Comparison of ENCODE assay signal across 1 cellular context in genomic region chr19:49403404-49404187, GRCh38.
TF ChIP-seq lines count a peak whose summit lies in the region.

No MANE protein-coding gene starts in this region.

TF ChIP-seq in HCT116, 20 proteins besides CTCF, POLR2A, EP300 and RAD21:
- TF ChIP-seq REST (IDR thresholded peaks at IDR 0.05; ENCODE audit: low read depth) (no peak), FOSL1 (IDR thresholded peaks at IDR 0.05; ENCODE audit: low read depth) (no peak), TCF7L2 (IDR thresholded peaks at IDR 0.05; ENCODE audit: borderline replicate concordance, extremely low read depth, insufficient read depth, insufficient read length) (no peak), SIN3A (IDR thresholded peaks at IDR 0.05; ENCODE audit: low read depth) (no peak), EZH2phosphoT487 (IDR thresholded peaks at IDR 0.05; ENCODE audit: borderline replicate concordance) (no peak), MAX (IDR thresholded peaks at IDR 0.05) (no peak), ZNF274 (IDR thresholded peaks at IDR 0.05; ENCODE audit: low read depth, low read length) (no peak), SRF (IDR thresholded peaks at IDR 0.05; ENCODE audit: low read depth) (no peak), EGR1 (IDR thresholded peaks at IDR 0.05; ENCODE audit: low read depth) (no peak), ZBTB33 (IDR thresholded peaks at IDR 0.05; ENCODE audit: extremely low read depth, insufficient replicate concordance, low read length) (no peak), YY1 (IDR thresholded peaks at IDR 0.05; ENCODE audit: extremely low read depth, insufficient replicate concordance, low read depth, low read length) (no peak), ATF3 (IDR thresholded peaks at IDR 0.05) (no peak), JUND (IDR thresholded peaks at IDR 0.05) (no peak), CEBPB (IDR thresholded peaks at IDR 0.05; ENCODE audit: low read depth) (no peak), SP1 (IDR thresholded peaks at IDR 0.05; ENCODE audit: low read depth) (no peak), ZFX (IDR thresholded peaks at IDR 0.05) (no peak)
